Comparison of ENCODE assay signal across 17 cellular contexts in the genomic region with DNA sequence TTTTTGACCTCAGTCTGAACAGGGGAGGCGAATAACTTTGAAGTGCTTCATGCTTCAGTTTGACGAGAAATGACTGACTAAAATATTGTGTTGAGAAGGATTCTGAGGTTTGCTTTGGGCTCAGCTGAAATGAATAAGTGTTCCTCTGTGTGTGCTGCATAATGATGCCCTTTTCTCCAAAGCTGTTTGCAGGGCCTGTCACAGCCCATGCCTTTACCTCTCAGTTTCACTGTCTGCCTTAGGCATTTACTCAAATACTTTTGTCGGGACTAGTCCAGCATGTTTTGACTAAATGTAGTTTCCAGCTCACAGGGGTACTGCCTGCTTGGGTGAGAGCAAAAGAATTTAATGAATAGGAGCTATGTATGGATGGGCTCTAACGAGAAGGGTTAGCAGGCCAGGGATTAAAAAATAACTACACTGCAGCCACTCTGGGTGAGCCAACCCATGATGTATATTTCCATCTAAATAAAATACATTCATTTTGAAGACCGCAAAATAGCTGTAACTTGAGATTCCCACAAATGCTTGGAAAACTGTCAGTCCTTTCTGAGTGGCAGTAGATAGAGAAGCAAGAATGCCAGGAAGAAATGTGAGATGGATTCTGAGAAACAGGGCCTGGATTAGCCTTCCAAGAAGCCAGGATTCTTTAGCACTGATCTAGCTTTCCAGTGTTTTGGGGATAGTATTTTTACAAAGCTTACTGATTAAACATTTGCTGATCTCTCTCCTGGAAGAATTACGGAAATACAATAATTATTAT.
DNase-seq lines count a peak whose midpoint lies in the region; ATAC-seq and TF ChIP-seq lines count a peak whose summit lies in the region.
"Had no signal": no experiment of that assay in that cellular context is flagged by ENCODE, and none has a peak within 500 bp of the region (broad histone marks: within the 10 kb centered on the region; RNA-seq: fewer than 3 reads in every experiment).

No MANE protein-coding gene starts in this region.

- no peaks in the 10 kb centered on the region for H3K36me3 ChIP-seq in hepatocyte (replicated peaks; ENCODE audit: insufficient read depth, low read depth)
- H3K36me3 ChIP-seq in gastrocnemius medialis, result no peaks in the 10 kb centered on the region

- no peak for TF ChIP-seq CTCF in astrocyte of the spinal cord (IDR thresholded peaks at IDR 0.05; ENCODE audit: low read depth, low read length)
- TF ChIP-seq CTCF in hepatocyte (IDR thresholded peaks at IDR 0.05; ENCODE audit: poor library complexity), result no peak
- no peak for TF ChIP-seq CTCF in gastrocnemius medialis (IDR thresholded peaks at IDR 0.05 in 4 of 5, conservative IDR thresholded peaks at IDR 0.05 in 1 of 5)

- H3K27ac ChIP-seq in hepatocyte (peak overlapping the region; percentile 24), gastrocnemius medialis (peak overlapping the region in 1 of 4 donors; percentile 21)
- H3K27ac ChIP-seq: BLaER1 treated with 17β-estradiol and CSF1 and Interleukin-3, amounts not matched to agents 10 nM and 100 nM; SK-N-MC; VCaP had no signal

- H3K4me3 ChIP-seq in astrocyte of the spinal cord (ENCODE audit: low read depth, low read length), result no peak overlapping the region
- H3K4me3 ChIP-seq in hepatocyte, result no peak overlapping the region
- no peak overlapping the region for H3K4me3 ChIP-seq in gastrocnemius medialis
- H3K4me3 ChIP-seq: BLaER1 treated with 17β-estradiol and CSF1 and Interleukin-3, amounts not matched to agents 10 nM and 100 nM; GM12878; SK-N-MC had no signal

- in situ Hi-C loops in astrocyte of the spinal cord (cut with HindIII; ENCODE audit: low sequenced_read_pairs), result no loop called here
- in situ Hi-C loops in gastrocnemius medialis (cut with MboI; ENCODE audit: low sequenced_read_pairs in 4 of 4), result no loop called here

- peak overlapping the region; percentile 2 for H3K4me2 ChIP-seq in hepatocyte
- H3K4me2 ChIP-seq: BLaER1 treated with 17β-estradiol and CSF1 and Interleukin-3, amounts not matched to agents 10 nM and 100 nM had no signal

- H4K20me1 ChIP-seq in hepatocyte (ENCODE audit: insufficient read depth, poor library complexity, severe bottlenecking), result no peaks in the 10 kb centered on the region
- H4K20me1 ChIP-seq: BLaER1 treated with 17β-estradiol and CSF1 and Interleukin-3, amounts not matched to agents 10 nM and 100 nM had no signal

- ATAC-seq in gastrocnemius medialis, result peak; percentile 61 to 81
- no peak for ATAC-seq in GM21390 (IDR thresholded peaks at IDR 0.05; ENCODE audit: unreplicated experiment)
- ATAC-seq: activated naive CD4-positive, alpha-beta T cell treated with anti-CD3 and anti-CD28 coated beads, Interleukin-2, amount 50 U/mL, for 72 hours; GM12878 had no signal

- DNase-seq in HS-27A (ENCODE audit: low read depth) (peak; percentile 40), astrocyte of the spinal cord (ENCODE audit: low read depth, low spot score) (peak; percentile 49), hepatocyte (ENCODE audit: low spot score) (no peak), gastrocnemius medialis (no peak), NCI-H510A treated with DMSO at 0.1 percent for 48 hours (lab: John Stamatoyannopoulos, UW) (no peak), DMS153 (lab: John Stamatoyannopoulos, UW) (no peak)
- DNase-seq: cortex of kidney; immature natural killer cell; NCI-H2227 treated with DMSO at 0.1 percent for 48 hours; retina; stimulated activated CD4-positive, alpha-beta T cell treated with anti-CD3 and anti-CD28 coated beads, Interleukin-2, amount 100 ng/mL, for 48 hours had no signal

- no peak for TF ChIP-seq POLR2A in gastrocnemius medialis (IDR thresholded peaks at IDR 0.05)

- H3K9me2 ChIP-seq in hepatocyte (replicated peaks; ENCODE audit: insufficient read depth), result no peaks in the 10 kb centered on the region

- H3K9me3 ChIP-seq in hepatocyte (ENCODE audit: low read depth), result no peaks in the 10 kb centered on the region
- no peaks in the 10 kb centered on the region for H3K9me3 ChIP-seq in gastrocnemius medialis

- intact Hi-C loops in gastrocnemius medialis (cut with DNase I; ENCODE audit: low total_unique reads), result loop anchor here (10.0 kb wide), 1 partner anchor 578 kb away; no protein-coding TSS in a partner anchor

- peaks cover 10% of the 10 kb centered on the region for H3K4me1 ChIP-seq in hepatocyte (ENCODE audit: insufficient read depth)
- peaks cover 15 to 22% of the 10 kb centered on the region in 2 donors for H3K4me1 ChIP-seq in gastrocnemius medialis

- 60% methylated on average over 6 of the region's 6 CpGs for WGBS in hepatocyte (ENCODE audit: low lambda C conversion rate, missing lambda C conversion rate)

- no peaks in the 10 kb centered on the region for H3K79me2 ChIP-seq in hepatocyte

- no peak overlapping the region for H2AFZ ChIP-seq in hepatocyte

- H3K27me3 ChIP-seq in hepatocyte (no peaks in the 10 kb centered on the region), gastrocnemius medialis (no peaks in the 10 kb centered on the region)
- H3K27me3 ChIP-seq: BLaER1 treated with 17β-estradiol and CSF1 and Interleukin-3, amounts not matched to agents 10 nM and 100 nM had no signal

Comparison
In these comparisons a context has a peak if more than half of its experiments do, and no peak if none do; other contexts are left out.
1. DNase-seq: peak in HS-27A (single experiment) and astrocyte of the spinal cord (single experiment); none in hepatocyte (single experiment), gastrocnemius medialis (0 of 2), NCI-H510A treated with DMSO at 0.1 percent for 48 hours (single experiment) and DMS153 (single experiment).